In genomic region chr15:30196007-30196375, GRCh38 we compare ENCODE assay signal across 8 cellular contexts.
DNase-seq lines count a peak whose midpoint lies in the region; ATAC-seq, FAIRE-seq and TF ChIP-seq lines count a peak whose summit lies in the region.
"Not testable (repeated sequence)": the region's sequence is repeated elsewhere in the genome, so short reads cannot be mapped to it uniquely, and the experiment has no call there.

No MANE protein-coding gene starts in this region.

- H3K4me3 Mint-ChIP-seq in activated T-helper 17 cell treated with anti-CD3 and anti-CD28 coated beads, Interleukin-2, amount 50 U/mL, for 72 hours; natural killer cell: not testable (repeated sequence)

- not testable (repeated sequence) for TF ChIP-seq CTCF in A549 (IDR thresholded peaks at IDR 0.05); WERI-Rb-1 (IDR thresholded peaks at IDR 0.05; ENCODE audit: low read depth, low read length); natural killer cell (IDR thresholded peaks at IDR 0.05)

- peak overlapping the region; percentile 81 for H3K4me2 ChIP-seq in A549

- H3K9me3 ChIP-seq in A549; WERI-Rb-1 (ENCODE audit: severe bottlenecking); iPS-15b (ENCODE audit: control insufficient read depth, insufficient read depth, low read length): not testable (repeated sequence)

- not testable (repeated sequence) for H3K9ac ChIP-seq in iPS-15b (ENCODE audit: low read depth, low read length)

- DNase-seq in A549 (ENCODE audit: low read depth in 1 of 2, low spot score in 1 of 2), result not testable (repeated sequence)
- DNase-seq in HK-2 (ENCODE audit: unreplicated experiment) (peak; percentile 43), WERI-Rb-1 (peak; percentile 55), natural killer cell (peak; percentile 37)
- peak; percentile 11 for DNase-seq in effector CD4-positive, alpha-beta T cell
- DNase-seq in stimulated activated CD4-positive, alpha-beta T cell treated with anti-CD3 and anti-CD28 coated beads, Interleukin-2, amount 100 ng/mL, for 4 hours (ENCODE audit: low read depth), result peak; percentile 7

- FAIRE-seq in A549 (lab: Jason Lieb, UNC), result not testable (repeated sequence)

- not testable (repeated sequence) for TF ChIP-seq EP300 in A549 (IDR thresholded peaks at IDR 0.05)

- not testable (repeated sequence) for H3K27me3 ChIP-seq in WERI-Rb-1 (ENCODE audit: insufficient read depth, low read depth, severe bottlenecking); iPS-15b (ENCODE audit: control insufficient read depth, insufficient read depth, low read length)

- H3K27me3 Mint-ChIP-seq in activated T-helper 17 cell treated with anti-CD3 and anti-CD28 coated beads, Interleukin-2, amount 50 U/mL, for 72 hours; natural killer cell (ENCODE audit: low read depth in 2 of 2): not testable (repeated sequence)

- H3K36me3 Mint-ChIP-seq in activated T-helper 17 cell treated with anti-CD3 and anti-CD28 coated beads, Interleukin-2, amount 50 U/mL, for 72 hours (ENCODE audit: low read depth); natural killer cell: not testable (repeated sequence)

- intact Hi-C loops in natural killer cell (cut with micrococcal nuclease), result not testable (repeated sequence)

- H3K27ac ChIP-seq in A549 (peak overlapping the region; percentile 45 to 82; a peak in 3 of 6 replicates), WERI-Rb-1 (peak overlapping the region; percentile 50; the same call in 1 of the 2 replicates)

- peak overlapping the region; percentile 50 for H3K4me3 ChIP-seq in A549
- peak overlapping the region; percentile 63 for H3K4me3 ChIP-seq in WERI-Rb-1 (ENCODE audit: low read depth, low read length)
- H3K4me3 ChIP-seq in iPS-15b (ENCODE audit: low read depth, low read length), result peak overlapping the region; percentile 35

- whole genome bisulfite sequencing in A549 (ENCODE audit: missing lambda C conversion rate), result 0% methylated on average over 7 of the region's 32 CpGs

- H3K27ac Mint-ChIP-seq in activated T-helper 17 cell treated with anti-CD3 and anti-CD28 coated beads, Interleukin-2, amount 50 U/mL, for 72 hours; natural killer cell: not testable (repeated sequence)

- peak; percentile 57 to 76 for ATAC-seq in A549
- ATAC-seq in activated T-helper 17 cell treated with anti-CD3 and anti-CD28 coated beads, Interleukin-2, amount 50 U/mL, for 72 hours (replicated peaks), result peak; percentile 77
- peak; percentile 43 to 61 (median 57) for ATAC-seq in natural killer cell

- not testable (repeated sequence) for H3K4me1 ChIP-seq in A549; iPS-15b (ENCODE audit: control insufficient read depth, insufficient read depth, low read length)

- POLR2A ChIA-PET in A549 (lab: Yijun Ruan, JAX), result not testable (repeated sequence)

- TF ChIP-seq RAD21 in A549 (conservative IDR thresholded peaks at IDR 0.05 in 1 of 2, IDR thresholded peaks at IDR 0.05 in 1 of 2), result not testable (repeated sequence)

- CTCF ChIA-PET in A549 (lab: Yijun Ruan, JAX), result not testable (repeated sequence)

- H3K4me1 Mint-ChIP-seq in activated T-helper 17 cell treated with anti-CD3 and anti-CD28 coated beads, Interleukin-2, amount 50 U/mL, for 72 hours; natural killer cell: not testable (repeated sequence)

- TF ChIP-seq POLR2A in A549 (IDR thresholded peaks at IDR 0.05; ENCODE audit: low read length), result not testable (repeated sequence)

- not testable (repeated sequence) for H3K9me3 Mint-ChIP-seq in activated T-helper 17 cell treated with anti-CD3 and anti-CD28 coated beads, Interleukin-2, amount 50 U/mL, for 72 hours; natural killer cell

- not testable (repeated sequence) for H3K36me3 ChIP-seq in WERI-Rb-1; iPS-15b (ENCODE audit: control insufficient read depth, insufficient read depth, low read length)
